In the genomic region with DNA sequence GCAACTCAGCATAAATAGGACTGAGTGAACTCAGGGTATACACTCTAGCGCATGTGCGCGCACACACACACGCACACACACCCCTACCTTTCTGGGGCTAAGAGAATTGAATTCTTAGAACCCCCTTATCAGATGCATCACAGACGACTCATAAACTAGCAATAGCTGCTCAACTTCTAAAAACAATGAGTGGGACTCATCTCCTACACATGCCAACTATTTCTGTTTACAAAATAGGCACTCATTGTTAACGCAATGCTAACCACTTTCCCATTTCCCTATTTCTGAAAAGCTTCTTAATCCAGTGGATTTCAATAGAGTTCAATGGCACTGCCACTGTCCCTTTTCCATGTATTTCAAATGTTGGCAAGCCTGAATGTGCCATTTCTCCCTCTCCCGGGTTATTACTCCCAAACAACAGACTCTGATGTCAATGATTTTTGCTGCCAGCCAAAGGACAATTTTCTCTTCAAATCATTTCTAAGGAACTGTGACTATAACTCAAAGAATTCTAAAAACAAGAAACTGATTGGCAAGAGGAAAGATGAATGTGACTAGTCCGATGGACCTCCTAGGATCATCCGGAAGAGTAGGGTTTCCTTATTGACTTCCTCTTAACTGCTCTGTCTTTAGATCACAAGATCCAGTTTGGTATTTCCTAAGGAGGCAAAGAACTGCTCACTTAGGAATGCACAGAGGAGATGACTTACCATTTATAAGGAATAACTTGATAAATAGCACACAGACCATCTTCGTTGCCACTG, we compare ENCODE assay signal across 8 cellular contexts.
DNase-seq lines count a peak whose midpoint lies in the region; ATAC-seq lines count a peak whose summit lies in the region.

No MANE protein-coding gene starts in this region.

- ATAC-seq in HG03457 (IDR thresholded peaks at IDR 0.05; ENCODE audit: unreplicated experiment) (no peak), GM18519 (IDR thresholded peaks at IDR 0.05; ENCODE audit: low FRiP score, unreplicated experiment) (no peak)

- DNase-seq in COLO829 (ENCODE audit: low spot score) = peak; percentile 86
- DNase-seq in RKO (ENCODE audit: low spot score) = peak; percentile 79
- DNase-seq in activated gamma-delta T cell treated with anti-CD3 and anti-CD28 coated beads, Interleukin-2, amount 50 U/mL, for 16 hours (ENCODE audit: low read depth) = peak; percentile 62
- peak; percentile 91 for DNase-seq in islet precursor cell
- peak; percentile 41 to 45 for DNase-seq in stimulated activated CD8-positive, alpha-beta memory T cell treated with anti-CD3 and anti-CD28 coated beads, Interleukin-2, amount 100 ng/mL, for 48 hours (ENCODE audit: low read depth in 2 of 2)
- DNase-seq in NCI-H1694 (lab: John Stamatoyannopoulos, UW) = no peak
